Comparison of ENCODE assay signal across 27 cellular contexts in genomic region chr2:87403893-87404175, GRCh38.
"Had no signal": no experiment of that assay in that cellular context is flagged by ENCODE, and none has a peak within 500 bp of the region (broad histone marks: within the 10 kb centered on the region; RNA-seq: fewer than 3 reads in every experiment).

No MANE protein-coding gene starts in this region.

- H3K36me3 ChIP-seq: adrenal gland, suprapubic skin, tibial artery, upper lobe of right lung had no signal

- H3K27ac ChIP-seq: adrenal gland, body of pancreas, suprapubic skin, tibial artery, upper lobe of right lung, VCaP had no signal

- H3K36me3 Mint-ChIP-seq: activated CD4-positive, alpha-beta memory T cell treated with anti-CD3 and anti-CD28 coated beads for 36 hours; activated naive CD8-positive, alpha-beta T cell treated with anti-CD3 and anti-CD28 coated beads for 36 hours; memory B cell; naive thymus-derived CD4-positive, alpha-beta T cell had no signal

- H3K9me3 Mint-ChIP-seq: activated T-cell treated with anti-CD3 and anti-CD28 coated beads, Interleukin-2, amount 50 U/mL, for 4 hours; activated T-helper 17 cell treated with anti-CD3 and anti-CD28 coated beads, Interleukin-2, amount 50 U/mL, for 72 hours; memory B cell; neural crest cell had no signal

- H3K9me3 ChIP-seq: adrenal gland, body of pancreas, suprapubic skin, tibial artery, upper lobe of right lung had no signal

- DNase-seq: activated CD4-positive, alpha-beta memory T cell treated with anti-CD3 and anti-CD28 coated beads for 36 hours; activated CD4-positive, alpha-beta T cell treated with anti-CD3 and anti-CD28 coated beads for 4 hours; activated naive CD4-positive, alpha-beta T cell treated with Interleukin-2 at 50 U/mL for 16 hours; activated naive CD8-positive, alpha-beta T cell treated with anti-CD3 and anti-CD28 coated beads for 36 hours; activated T-cell treated with anti-CD3 and anti-CD28 coated beads, Interleukin-2, amount 50 U/mL, for 4 hours; body of pancreas; effector memory CD4-positive, alpha-beta T cell; foreskin fibroblast; hippocampal formation; midbrain; nucleus accumbens; stimulated activated CD4-positive, alpha-beta T cell treated with anti-CD3 and anti-CD28 coated beads, Interleukin-15, amount 100 ng/mL, for 24 hours; stimulated activated CD4-positive, alpha-beta T cell treated with anti-CD3 and anti-CD28 coated beads, Interleukin-2, amount 100 ng/mL, for 24 hours; stimulated activated naive CD4-positive, alpha-beta T cell; SW 1271; T-helper 9 cell; tibial artery had no signal

- H3K4me3 Mint-ChIP-seq: activated CD4-positive, alpha-beta memory T cell treated with anti-CD3 and anti-CD28 coated beads for 36 hours; activated naive CD8-positive, alpha-beta T cell treated with anti-CD3 and anti-CD28 coated beads for 36 hours; activated T-cell treated with anti-CD3 and anti-CD28 coated beads, Interleukin-2, amount 50 U/mL, for 4 hours; activated T-helper 17 cell treated with anti-CD3 and anti-CD28 coated beads, Interleukin-2, amount 50 U/mL, for 72 hours; memory B cell; naive thymus-derived CD4-positive, alpha-beta T cell; neural crest cell; T-helper 1 cell treated with Interleukin-12 subunit alpha and Interleukin-12 subunit beta and Interleukin-4 antibody, amounts not matched to agents 30 μg/mL and 1 μg/mL, for 36 hours had no signal

- H3K4me1 Mint-ChIP-seq: activated naive CD8-positive, alpha-beta T cell treated with anti-CD3 and anti-CD28 coated beads for 36 hours; activated T-helper 17 cell treated with anti-CD3 and anti-CD28 coated beads, Interleukin-2, amount 50 U/mL, for 72 hours; memory B cell; naive thymus-derived CD4-positive, alpha-beta T cell; neural crest cell had no signal

- H3K4me3 ChIP-seq: adrenal gland, body of pancreas, smooth muscle cell, suprapubic skin, tibial artery, upper lobe of right lung had no signal

- H3K4me1 ChIP-seq: adrenal gland, body of pancreas, suprapubic skin, tibial artery, upper lobe of right lung had no signal

- H3K27me3 ChIP-seq: adrenal gland, body of pancreas, suprapubic skin, tibial artery, upper lobe of right lung had no signal

- ATAC-seq: activated T-cell treated with anti-CD3 and anti-CD28 coated beads, Interleukin-2, amount 50 U/mL, for 4 hours; activated T-helper 17 cell treated with anti-CD3 and anti-CD28 coated beads, Interleukin-2, amount 50 U/mL, for 72 hours; body of pancreas; naive thymus-derived CD4-positive, alpha-beta T cell; upper lobe of right lung had no signal

- H3K4me2 ChIP-seq: smooth muscle cell had no signal

- H3K27me3 Mint-ChIP-seq: activated CD4-positive, alpha-beta memory T cell treated with anti-CD3 and anti-CD28 coated beads for 36 hours; activated naive CD8-positive, alpha-beta T cell treated with anti-CD3 and anti-CD28 coated beads for 36 hours; activated T-helper 17 cell treated with anti-CD3 and anti-CD28 coated beads, Interleukin-2, amount 50 U/mL, for 72 hours; memory B cell; naive thymus-derived CD4-positive, alpha-beta T cell had no signal

- H3K27ac Mint-ChIP-seq: activated CD4-positive, alpha-beta memory T cell treated with anti-CD3 and anti-CD28 coated beads for 36 hours; activated naive CD8-positive, alpha-beta T cell treated with anti-CD3 and anti-CD28 coated beads for 36 hours; activated T-helper 17 cell treated with anti-CD3 and anti-CD28 coated beads, Interleukin-2, amount 50 U/mL, for 72 hours; memory B cell; naive thymus-derived CD4-positive, alpha-beta T cell; T-helper 1 cell treated with Interleukin-12 subunit alpha and Interleukin-12 subunit beta and Interleukin-4 antibody, amounts not matched to agents 30 μg/mL and 1 μg/mL, for 36 hours had no signal
